22 cellular contexts compared by ENCODE assay signal in the genomic region with DNA sequence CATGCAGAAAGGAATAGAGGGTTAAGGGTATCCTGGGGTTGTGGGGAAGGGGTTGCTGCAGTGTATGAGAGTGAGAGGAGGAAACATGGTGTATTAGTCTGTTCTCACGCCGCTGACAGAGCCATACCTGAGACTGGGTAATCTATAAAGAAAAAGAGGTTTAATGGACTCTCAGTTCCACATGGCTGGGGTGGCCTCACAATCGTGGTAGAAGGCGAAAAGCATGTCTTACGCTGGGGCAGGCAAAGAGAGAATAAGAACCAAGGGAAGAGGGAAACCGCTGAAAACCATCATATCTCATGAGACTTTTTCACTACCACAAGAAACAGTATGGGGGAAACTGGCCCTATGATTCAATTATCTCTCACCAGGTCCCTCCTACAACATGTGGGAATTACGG. TPM values are rescaled to one million over a fixed set of nuclear protein-coding genes. Genes with fewer than 3 reads are reported as not detected.
A peak's percentile ranks its signal among the peaks of the same experiment; 100 is the strongest.
DNase-seq lines count a peak whose midpoint lies in the region; ATAC-seq and TF ChIP-seq lines count a peak whose summit lies in the region.
"Had no signal": no experiment of that assay in that cellular context is flagged by ENCODE, and none has a peak within 500 bp of the region (broad histone marks: within the 10 kb centered on the region; RNA-seq: fewer than 3 reads in every experiment).

No MANE protein-coding gene starts in this region.

- H2AFZ ChIP-seq in IMR-90 (replicated peaks; ENCODE audit: low read length, poor library complexity), result no peak overlapping the region

- peak overlapping the region; percentile 62 for H3K27ac Mint-ChIP-seq in endodermal cell

- no peak overlapping the region for H4K8ac ChIP-seq in IMR-90 (ENCODE audit: low read depth in 2 of 2, low read length in 2 of 2)

- no peak overlapping the region for H3K56ac ChIP-seq in IMR-90 (ENCODE audit: extremely low read depth, insufficient read depth, low read length)

- H3K27me3 Mint-ChIP-seq in endodermal cell (ENCODE audit: insufficient read depth), result peaks cover 24% of the 10 kb centered on the region
- H3K27me3 Mint-ChIP-seq: CD4-positive, alpha-beta memory T cell had no signal

- ATAC-seq in IMR-90 (ENCODE audit: low read depth), result no peak
- ATAC-seq in gastrocnemius medialis, result no peak
- ATAC-seq in HG03039 (IDR thresholded peaks at IDR 0.05; ENCODE audit: unreplicated experiment), result no peak
- ATAC-seq: Panc1 had no signal

- TF ChIP-seq RAD21 in IMR-90 (IDR thresholded peaks at IDR 0.05; ENCODE audit: low read length), result no peak

- TF ChIP-seq CTCF in IMR-90 (conservative IDR thresholded peaks at IDR 0.05; ENCODE audit: low read depth, low read length), result no peak
- no peak for TF ChIP-seq CTCF in endodermal cell (conservative IDR thresholded peaks at IDR 0.05)
- no peak for TF ChIP-seq CTCF in gastrocnemius medialis (IDR thresholded peaks at IDR 0.05 in 4 of 5, conservative IDR thresholded peaks at IDR 0.05 in 1 of 5)

- no peak overlapping the region for H2AK5ac ChIP-seq in IMR-90 (ENCODE audit: low read depth, low read length)

- no peak overlapping the region for H3K4me3 Mint-ChIP-seq in endodermal cell
- H3K4me3 Mint-ChIP-seq: CD4-positive, alpha-beta memory T cell had no signal

- H3K4ac ChIP-seq in IMR-90 (ENCODE audit: low read depth, low read length), result 0 out of 2 replicates have a peak overlapping the region, but pooled peaks have one; percentile 5

- POLR2A ChIA-PET in IMR-90 (lab: Charles Lee; ENCODE audit: unreplicated experiment), result no interaction called here

- dilution Hi-C loops in IMR-90 (cut with HindIII; ENCODE audit: low sequenced_read_pairs, unreplicated experiment), result no loop called here

- H3K4me3 ChIP-seq in BLaER1 (no peak overlapping the region), IMR-90 (ENCODE audit: insufficient read depth, low read depth, low read length) (no peak overlapping the region), endodermal cell (ENCODE audit: low read length) (no peak overlapping the region), gastrocnemius medialis (no peak overlapping the region)
- H3K4me3 ChIP-seq: SK-N-MC had no signal

- H3K4me1 ChIP-seq in BLaER1, result peaks cover 15% of the 10 kb centered on the region
- H3K4me1 ChIP-seq in IMR-90 (ENCODE audit: control insufficient read depth, insufficient read depth, low read length), result peaks cover 7% of the 10 kb centered on the region; the same call in 1 of the 2 replicates
- H3K4me1 ChIP-seq in endodermal cell (ENCODE audit: control insufficient read depth, insufficient read depth, low read length), result no peaks in the 10 kb centered on the region
- peaks cover 75 to 88% of the 10 kb centered on the region in 2 donors for H3K4me1 ChIP-seq in gastrocnemius medialis
- H3K4me1 ChIP-seq: BE2C had no signal

- H4K91ac ChIP-seq in IMR-90 (ENCODE audit: insufficient read depth, low read depth, low read length), result no peak overlapping the region

- H2BK15ac ChIP-seq in IMR-90 (ENCODE audit: low read depth, low read length), result no peak overlapping the region

- H3K27me3 ChIP-seq in BLaER1, result no peaks in the 10 kb centered on the region
- no peaks in the 10 kb centered on the region for H3K27me3 ChIP-seq in IMR-90 (ENCODE audit: control insufficient read depth, insufficient read depth, low read length)
- peaks cover 15% of the 10 kb centered on the region for H3K27me3 ChIP-seq in endodermal cell (ENCODE audit: control insufficient read depth, insufficient read depth, low read length, poor library complexity, severe bottlenecking)
- H3K27me3 ChIP-seq in gastrocnemius medialis, result no peaks in the 10 kb centered on the region
- H3K27me3 ChIP-seq: BE2C had no signal

- in situ Hi-C loops in IMR-90 (cut with MboI; ENCODE audit: low sequenced_read_pairs) (no loop called here), gastrocnemius medialis (cut with MboI; ENCODE audit: low sequenced_read_pairs in 4 of 4) (loop anchor here in 2 of 4 donors (25.0 kb wide), 1 partner anchor 128 kb away; no protein-coding TSS in a partner anchor)

- H3K14ac ChIP-seq in IMR-90 (replicated peaks; ENCODE audit: low read depth, low read length), result no peak overlapping the region

- H3K9ac ChIP-seq in BLaER1, result no peak overlapping the region
- no peak overlapping the region for H3K9ac ChIP-seq in IMR-90 (ENCODE audit: low read depth, low read length)
- H3K9ac ChIP-seq in endodermal cell (ENCODE audit: extremely low read depth, low read length, poor library complexity, severe bottlenecking), result no peak overlapping the region

- no peak overlapping the region for H2BK5ac ChIP-seq in IMR-90 (ENCODE audit: low read depth, low read length, poor library complexity, severe bottlenecking)

- H3K4me2 ChIP-seq in BLaER1, result peak overlapping the region; percentile 57
- H3K4me2 ChIP-seq in IMR-90 (ENCODE audit: low read depth, low read length), result no peak overlapping the region

- peaks cover 5% of the 10 kb centered on the region for H3K9me1 ChIP-seq in IMR-90 (ENCODE audit: insufficient read depth, low read length)

- H3K36me3 Mint-ChIP-seq in endodermal cell (ENCODE audit: low read depth), result peaks cover 2% of the 10 kb centered on the region
- H3K36me3 Mint-ChIP-seq: CD4-positive, alpha-beta memory T cell had no signal

- no peak for DNase-seq in IMR-90
- no peak for DNase-seq in endodermal cell
- no peak for DNase-seq in gastrocnemius medialis
- no peak for DNase-seq in NOMO-1 treated with dmso at 0.1 percent for 144 hours (lab: John Stamatoyannopoulos, UW; ENCODE audit: unreplicated experiment)
- no peak for DNase-seq in DMS114 treated with DMSO at 0.1 percent for 48 hours (lab: John Stamatoyannopoulos, UW; ENCODE audit: unreplicated experiment)
- DNase-seq in occipital lobe (lab: John Stamatoyannopoulos, UW), result no peak
- DNase-seq: 8988T; BE2C; CD4-positive, alpha-beta memory T cell; DMS53; EL; HCEC 1CT; NCI-H1092 treated with DMSO at 0.1 percent for 48 hours; NCI-H146; NCI-H2029 treated with DMSO at 0.1 percent for 48 hours; NCI-H2171; NCI-H526; Right ventricle myocardium superior had no signal

- H3K9me3 Mint-ChIP-seq in endodermal cell, result no peaks in the 10 kb centered on the region
- H3K9me3 Mint-ChIP-seq: CD4-positive, alpha-beta memory T cell had no signal

- no peak overlapping the region for H2BK20ac ChIP-seq in IMR-90 (ENCODE audit: low read depth, low read length)

- H2BK120ac ChIP-seq in IMR-90 (ENCODE audit: low read depth, low read length), result no peak overlapping the region

- H3K36me3 ChIP-seq in BLaER1 (peaks cover 4% of the 10 kb centered on the region; the same call in 1 of the 2 replicates), IMR-90 (ENCODE audit: control insufficient read depth, insufficient read depth, low read length) (no peaks in the 10 kb centered on the region), endodermal cell (ENCODE audit: control insufficient read depth, insufficient read depth, low read length) (no peaks in the 10 kb centered on the region), gastrocnemius medialis (no peaks in the 10 kb centered on the region)
- H3K36me3 ChIP-seq: BE2C had no signal

- H3K9me3 ChIP-seq in BLaER1 (no peaks in the 10 kb centered on the region), IMR-90 (ENCODE audit: control insufficient read depth, insufficient read depth, low read length) (no peaks in the 10 kb centered on the region), endodermal cell (ENCODE audit: control insufficient read depth, low read length) (no peaks in the 10 kb centered on the region), gastrocnemius medialis (no peaks in the 10 kb centered on the region)
- H3K9me3 ChIP-seq: BE2C had no signal

- H3K79me1 ChIP-seq in IMR-90 (ENCODE audit: low read depth in 1 of 2, low read length in 2 of 2), result peaks cover 37 to 65% of the 10 kb centered on the region in 2 experiments

- CTCF ChIA-PET in IMR-90 (lab: Yijun Ruan, JAX), result no interaction called here

- 100% methylated on average over 2 of the region's 7 CpGs; no CpG with 5 or more reads in 1 of the 2 experiments for WGBS in IMR-90 (ENCODE audit: extremely low coverage in 2 of 2, insufficient read length in 1 of 2), 2 experiments
- 90 to 91% methylated on average over 2 to 7 of the region's 7 CpGs for WGBS in endodermal cell (ENCODE audit: insufficient coverage in 1 of 2, insufficient read length in 1 of 2), 2 experiments

- no peak overlapping the region for H3K18ac ChIP-seq in IMR-90 (ENCODE audit: low read depth, low read length)

- H4K5ac ChIP-seq in IMR-90 (ENCODE audit: low read depth, low read length), result no peak overlapping the region

- H4K20me1 ChIP-seq in BLaER1 (peaks cover 53% of the 10 kb centered on the region), IMR-90 (ENCODE audit: insufficient read depth, low read length) (peaks cover 3% of the 10 kb centered on the region; the same call in 1 of the 2 replicates)

- no peak overlapping the region for H3K27ac ChIP-seq in BLaER1
- no peak overlapping the region for H3K27ac ChIP-seq in IMR-90 (ENCODE audit: insufficient read depth, low read length)
- no peak overlapping the region for H3K27ac ChIP-seq in endodermal cell (ENCODE audit: low read depth, low read length)
- H3K27ac ChIP-seq in gastrocnemius medialis, result peak overlapping the region; percentile 75 to 99 (median 82)
- H3K27ac ChIP-seq: SK-N-MC had no signal

- no peak overlapping the region for H2AK9ac ChIP-seq in IMR-90 (replicated peaks; ENCODE audit: low read depth, low read length, poor library complexity)

- no peak overlapping the region for H3K23ac ChIP-seq in IMR-90 (ENCODE audit: low read depth, low read length)

- intact Hi-C loops in IMR-90 (cut with micrococcal nuclease), result loop anchor here (10.0 kb wide), 1 partner anchor 370 kb away; no protein-coding TSS in a partner anchor
- intact Hi-C loops in gastrocnemius medialis (cut with DNase I; ENCODE audit: low total_unique reads), result no loop called here

- TF ChIP-seq POLR2A in IMR-90 (IDR thresholded peaks at IDR 0.05; ENCODE audit: low read depth, low read length) (no peak), gastrocnemius medialis (IDR thresholded peaks at IDR 0.05) (no peak)

- H3K4me1 Mint-ChIP-seq in endodermal cell, result peaks cover 15% of the 10 kb centered on the region

- no TSS peak for BruUV-seq in IMR-90 (replicated peaks; lab: Mats Ljungman, UMichigan)

TF ChIP-seq in IMR-90, 13 proteins besides CTCF, POLR2A, EP300 and RAD21 (continues in another document):
- TF ChIP-seq NFE2L2 (IDR thresholded peaks at IDR 0.05; ENCODE audit: low read depth, low read length) (no peak), MAZ (IDR thresholded peaks at IDR 0.05; ENCODE audit: borderline replicate concordance, low read depth, low read length) (no peak), RCOR1 (IDR thresholded peaks at IDR 0.05; ENCODE audit: insufficient replicate concordance, low read length) (no peak)

RNA-seq across cellular contexts. Expression of a gene that starts 17.7 kb away (rescaled TPM):
- total RNA-seq in IMR-90 (2012; rRNA removed), result 98.9 and 127 TPM in 2 replicates
- polyA plus RNA-seq in IMR-90 (2012; rRNA removed), result 38.1 and 51.4 TPM in 2 replicates
- 11.8 and 14.9 TPM in 2 replicates for polyA plus RNA-seq in IMR-90 (2012; cell fraction: cytosol; rRNA removed)
- polyA plus RNA-seq in IMR-90 (2012; cell fraction: nucleus; rRNA removed; ENCODE audit: low replicate concordance), result 15.3 and 74.5 TPM in 2 replicates
- 10 to 100 TPM; 76.9 to 93.3 TPM for total RNA-seq in endodermal cell
- 88.6 TPM for polyA plus RNA-seq in endodermal cell (2013, experiment 1 of 2)
- polyA plus RNA-seq in endodermal cell (2013, experiment 2 of 2), result 84.6 TPM
- 100 to 1,000 TPM in 3 of 4 donors, 10 to 100 TPM in 1; 65.8 to 206 (median 136) TPM for total RNA-seq in gastrocnemius medialis
- total RNA-seq in occipital lobe, result 68.3 TPM

Comparison
In these comparisons a context has a peak if more than half of its experiments do, and no peak if none do; other contexts are left out.
1. H3K27ac ChIP-seq: peak in gastrocnemius medialis (4 of 4); none in BLaER1 (single experiment), IMR-90 (single experiment) and endodermal cell (single experiment).